14 cellular contexts compared by ENCODE assay signal in the genomic region with DNA sequence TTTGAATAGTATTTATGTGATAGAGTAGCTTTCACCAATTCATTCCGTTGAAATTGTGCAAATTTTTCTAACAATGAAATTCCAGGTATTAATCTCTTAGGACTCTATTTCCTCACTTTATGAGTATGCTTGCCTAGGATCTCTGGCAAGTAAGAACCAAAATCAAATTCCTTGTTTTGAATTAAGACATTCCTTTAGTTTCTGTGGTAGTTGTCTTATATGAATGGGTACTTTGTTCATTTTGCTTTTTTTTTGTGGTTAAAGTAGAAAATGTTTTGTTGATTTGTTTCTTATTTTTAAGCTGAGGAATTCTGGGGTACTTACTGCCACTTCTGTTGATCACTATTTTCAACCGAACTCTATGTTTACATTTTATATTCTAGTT. TPM values are rescaled to one million over a fixed set of nuclear protein-coding genes. Genes with fewer than 3 reads are reported as not detected.
"Had no signal": no experiment of that assay in that cellular context is flagged by ENCODE, and none has a peak within 500 bp of the region (broad histone marks: within the 10 kb centered on the region; RNA-seq: fewer than 3 reads in every experiment).

No MANE protein-coding gene starts in this region.

- H3K9me3 ChIP-seq: thoracic aorta had no signal

- H3K4me3 Mint-ChIP-seq: activated B cell treated with CpG ODN at 0.5 μM for 24 hours; activated CD4-positive, alpha-beta T cell treated with anti-CD3 and anti-CD28 coated beads, Interleukin-2, amount 10 ng/mL, durations not matched to agents 7 days and 5 days; brain; immature natural killer cell; nephron; stimulated activated naive CD8-positive, alpha-beta T cell treated with anti-CD3 and anti-CD28 coated beads, Interleukin-15, amount 100 ng/mL, for 72 hours; T-helper 17 cell had no signal

- H3K36me3 ChIP-seq: thoracic aorta had no signal

- DNase-seq: activated B cell treated with CpG ODN at 0.5 μM for 24 hours; activated CD4-positive, alpha-beta T cell treated with anti-CD3 and anti-CD28 coated beads, Interleukin-2, amount 10 ng/mL, durations not matched to agents 7 days and 5 days; activated CD8-positive, alpha-beta memory T cell treated with anti-CD3 and anti-CD28 coated beads for 24 hours; activated naive CD4-positive, alpha-beta T cell treated with Interleukin-2 at 50 U/mL for 16 hours; cerebellar nuclear complex; erythroblast; immature natural killer cell; left colon; stimulated activated CD4-positive, alpha-beta T cell treated with anti-CD3 and anti-CD28 coated beads, Interleukin-4, amount 100 ng/mL, for 24 hours; stimulated activated naive CD8-positive, alpha-beta T cell treated with anti-CD3 and anti-CD28 coated beads, Interleukin-15, amount 100 ng/mL, for 72 hours; T-helper 17 cell had no signal

- H3K4me1 Mint-ChIP-seq: activated B cell treated with CpG ODN at 0.5 μM for 24 hours; activated CD4-positive, alpha-beta T cell treated with anti-CD3 and anti-CD28 coated beads, Interleukin-2, amount 10 ng/mL, durations not matched to agents 7 days and 5 days; immature natural killer cell; nephron; stimulated activated naive CD8-positive, alpha-beta T cell treated with anti-CD3 and anti-CD28 coated beads, Interleukin-15, amount 100 ng/mL, for 72 hours had no signal

- H3K27me3 Mint-ChIP-seq: activated B cell treated with CpG ODN at 0.5 μM for 24 hours; activated CD4-positive, alpha-beta T cell treated with anti-CD3 and anti-CD28 coated beads, Interleukin-2, amount 10 ng/mL, durations not matched to agents 7 days and 5 days; brain; stimulated activated naive CD8-positive, alpha-beta T cell treated with anti-CD3 and anti-CD28 coated beads, Interleukin-15, amount 100 ng/mL, for 72 hours; T-helper 17 cell had no signal

- H3K4me3 ChIP-seq: thoracic aorta had no signal

- ATAC-seq: left colon; stimulated activated naive CD8-positive, alpha-beta T cell treated with anti-CD3 and anti-CD28 coated beads, Interleukin-15, amount 100 ng/mL, for 72 hours; T-helper 17 cell had no signal

- H3K27ac Mint-ChIP-seq: activated B cell treated with CpG ODN at 0.5 μM for 24 hours; activated CD4-positive, alpha-beta T cell treated with anti-CD3 and anti-CD28 coated beads, Interleukin-2, amount 10 ng/mL, durations not matched to agents 7 days and 5 days; brain; immature natural killer cell; stimulated activated naive CD8-positive, alpha-beta T cell treated with anti-CD3 and anti-CD28 coated beads, Interleukin-15, amount 100 ng/mL, for 72 hours; T-helper 17 cell had no signal

- H3K9me3 Mint-ChIP-seq: activated B cell treated with CpG ODN at 0.5 μM for 24 hours; activated CD4-positive, alpha-beta T cell treated with anti-CD3 and anti-CD28 coated beads, Interleukin-2, amount 10 ng/mL, durations not matched to agents 7 days and 5 days; brain; nephron; stimulated activated naive CD8-positive, alpha-beta T cell treated with anti-CD3 and anti-CD28 coated beads, Interleukin-15, amount 100 ng/mL, for 72 hours had no signal

- H3K36me3 Mint-ChIP-seq: immature natural killer cell had no signal

RNA-seq across cellular contexts. Expression of gene KITLG, which starts 59.8 kb away (rescaled TPM):
- total RNA-seq: activated B cell treated with CpG ODN at 0.5 μM for 24 hours had no signal
- polyA plus RNA-seq: immature natural killer cell had no signal
